ENCODE assay signal across 11 cellular contexts in the genomic region with DNA sequence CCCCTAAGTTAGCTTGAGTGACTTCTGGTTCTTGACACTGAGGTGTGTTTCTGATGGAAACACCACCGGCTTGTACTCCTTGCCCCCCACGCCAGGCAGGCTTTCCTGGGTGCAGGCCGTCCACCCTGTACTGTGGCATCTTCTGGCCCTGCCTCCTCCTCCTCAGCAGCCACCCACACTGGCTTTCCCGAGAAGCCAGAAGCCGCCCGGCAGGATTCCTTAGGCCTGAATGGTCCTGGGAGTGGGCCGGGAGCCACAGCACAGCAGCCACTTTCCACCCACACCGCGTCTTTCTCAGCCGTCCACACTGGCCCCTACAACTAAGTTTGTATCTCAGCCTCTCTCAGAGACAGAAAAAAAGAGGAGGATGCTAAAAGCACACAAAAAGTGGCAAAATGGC. TPM values are rescaled to one million over a fixed set of nuclear protein-coding genes. Genes with fewer than 3 reads are reported as not detected.
DNase-seq lines count a peak whose midpoint lies in the region; ATAC-seq and TF ChIP-seq lines count a peak whose summit lies in the region.
"Had no signal": no experiment of that assay in that cellular context is flagged by ENCODE, and none has a peak within 500 bp of the region (broad histone marks: within the 10 kb centered on the region; RNA-seq: fewer than 3 reads in every experiment).

No MANE protein-coding gene starts in this region.

- CTCF ChIA-PET in IMR-90 (lab: Yijun Ruan, JAX), result no interaction called here

- no peak overlapping the region for H3K18ac ChIP-seq in IMR-90 (ENCODE audit: low read depth, low read length)

- H4K20me1 ChIP-seq in IMR-90 (ENCODE audit: insufficient read depth, low read length), result peaks cover 6% of the 10 kb centered on the region; the same call in 1 of the 2 replicates

- peak overlapping the region; percentile 27; the same call in 1 of the 2 replicates for H4K91ac ChIP-seq in IMR-90 (ENCODE audit: insufficient read depth, low read depth, low read length)

- peak overlapping the region; percentile 33 for H2AK9ac ChIP-seq in IMR-90 (replicated peaks; ENCODE audit: low read depth, low read length, poor library complexity)

- peak overlapping the region in 1 of 2 experiments; percentile 11; a peak in 1 of 4 replicates for H4K8ac ChIP-seq in IMR-90 (ENCODE audit: low read depth in 2 of 2, low read length in 2 of 2)

- H3K9me3 Mint-ChIP-seq in dendritic cell treated with granulocyte-macrophage colony-stimulating factor and Interleukin-4, amounts not matched to agents 40 ng/mL and 50 ng/mL, for 4 days, result no peaks in the 10 kb centered on the region
- H3K9me3 Mint-ChIP-seq in stimulated activated naive CD8-positive, alpha-beta T cell treated with anti-CD3 and anti-CD28 coated beads, Interleukin-15, amount 100 ng/mL, for 72 hours, result no peaks in the 10 kb centered on the region
- H3K9me3 Mint-ChIP-seq: activated naive CD4-positive, alpha-beta T cell treated with anti-CD3 and anti-CD28 coated beads, Interleukin-2, amount 50 U/mL, for 72 hours had no signal

- peaks cover 3% of the 10 kb centered on the region; the same call in 1 of the 2 replicates for H3K9me1 ChIP-seq in IMR-90 (ENCODE audit: insufficient read depth, low read length)

- 0 out of 2 replicates have a peak overlapping the region, but pooled peaks have one; percentile 2 for H2BK20ac ChIP-seq in IMR-90 (ENCODE audit: low read depth, low read length)

- no peak overlapping the region for H2BK120ac ChIP-seq in IMR-90 (ENCODE audit: low read depth, low read length)

- no peak overlapping the region for H3K9ac ChIP-seq in IMR-90 (ENCODE audit: low read depth, low read length)

- DNase-seq in IMR-90 (peak; percentile 61), myocyte (ENCODE audit: low read depth) (peak; percentile 59), cerebellar cortex (ENCODE audit: low spot score) (no peak)
- no peak for DNase-seq in stimulated activated naive CD8-positive, alpha-beta T cell treated with anti-CD3 and anti-CD28 coated beads, Interleukin-15, amount 100 ng/mL, for 72 hours
- DNase-seq: GDM1 had no signal

- peaks cover 7% of the 10 kb centered on the region for H3K36me3 Mint-ChIP-seq in dendritic cell treated with granulocyte-macrophage colony-stimulating factor and Interleukin-4, amounts not matched to agents 40 ng/mL and 50 ng/mL, for 4 days (ENCODE audit: low read depth)
- H3K36me3 Mint-ChIP-seq: activated naive CD4-positive, alpha-beta T cell treated with anti-CD3 and anti-CD28 coated beads, Interleukin-2, amount 50 U/mL, for 72 hours had no signal

- in situ Hi-C loops in IMR-90 (cut with MboI; ENCODE audit: low sequenced_read_pairs), result no loop called here

- 100% methylated on average over 1 of the region's 10 CpGs; no CpG with 5 or more reads in 1 of the 2 experiments for WGBS in IMR-90 (ENCODE audit: extremely low coverage in 2 of 2, insufficient read length in 1 of 2), 2 experiments

- no peak overlapping the region for H3K4me2 ChIP-seq in IMR-90 (ENCODE audit: low read depth, low read length)

- H3K79me1 ChIP-seq in IMR-90 (ENCODE audit: low read depth in 1 of 2, low read length in 2 of 2), result peaks cover 0 to 13% of the 10 kb centered on the region in 2 experiments; a peak in 2 of 4 replicates

- TF ChIP-seq CTCF in IMR-90 (conservative IDR thresholded peaks at IDR 0.05; ENCODE audit: low read depth, low read length), result no peak

- no peaks in the 10 kb centered on the region for H3K9me3 ChIP-seq in IMR-90 (ENCODE audit: control insufficient read depth, insufficient read depth, low read length)

- no peak for TF ChIP-seq POLR2A in IMR-90 (IDR thresholded peaks at IDR 0.05; ENCODE audit: low read depth, low read length)

- H3K4ac ChIP-seq in IMR-90 (ENCODE audit: low read depth, low read length), result peak overlapping the region; percentile 26

- H4K5ac ChIP-seq in IMR-90 (ENCODE audit: low read depth, low read length), result no peak overlapping the region

- H3K36me3 ChIP-seq in ACC112 (ENCODE audit: insufficient read depth, low read length) (no peaks in the 10 kb centered on the region), IMR-90 (ENCODE audit: control insufficient read depth, insufficient read depth, low read length) (0 out of 2 replicates have a peak, but pooled peaks cover 2% of the 10 kb centered on the region)

- peaks cover 16% of the 10 kb centered on the region for H3K4me1 ChIP-seq in ACC112 (ENCODE audit: control insufficient read depth, insufficient read depth, low read length, unreplicated experiment)
- peaks cover 7% of the 10 kb centered on the region for H3K4me1 ChIP-seq in IMR-90 (ENCODE audit: control insufficient read depth, insufficient read depth, low read length)

- no peak overlapping the region for H3K14ac ChIP-seq in IMR-90 (replicated peaks; ENCODE audit: low read depth, low read length)

- peak; percentile 36 for ATAC-seq in IMR-90 (ENCODE audit: low read depth)
- no peak for ATAC-seq in HG03095 (IDR thresholded peaks at IDR 0.05; ENCODE audit: unreplicated experiment)
- ATAC-seq in stimulated activated naive CD8-positive, alpha-beta T cell treated with anti-CD3 and anti-CD28 coated beads, Interleukin-15, amount 100 ng/mL, for 72 hours, result no peak
- no peak for ATAC-seq in GM18502 (IDR thresholded peaks at IDR 0.05; ENCODE audit: poor library complexity, unreplicated experiment)

- H2BK15ac ChIP-seq in IMR-90 (ENCODE audit: low read depth, low read length), result no peak overlapping the region

- no peaks in the 10 kb centered on the region for H3K79me2 ChIP-seq in ACC112 (ENCODE audit: control insufficient read depth, insufficient read depth, low read length, unreplicated experiment)

- H2BK5ac ChIP-seq in IMR-90 (ENCODE audit: low read depth, low read length, poor library complexity, severe bottlenecking), result no peak overlapping the region

- no peak overlapping the region for H3K4me3 Mint-ChIP-seq in dendritic cell treated with granulocyte-macrophage colony-stimulating factor and Interleukin-4, amounts not matched to agents 40 ng/mL and 50 ng/mL, for 4 days
- H3K4me3 Mint-ChIP-seq in stimulated activated naive CD8-positive, alpha-beta T cell treated with anti-CD3 and anti-CD28 coated beads, Interleukin-15, amount 100 ng/mL, for 72 hours, result no peak overlapping the region

- no peak overlapping the region for H3K4me3 ChIP-seq in ACC112 (ENCODE audit: low read depth, low read length)
- no peak overlapping the region for H3K4me3 ChIP-seq in IMR-90 (ENCODE audit: insufficient read depth, low read depth, low read length)

- H2AFZ ChIP-seq in ACC112 (ENCODE audit: low read length, unreplicated experiment) (peak overlapping the region; percentile 1), IMR-90 (replicated peaks; ENCODE audit: low read length, poor library complexity) (peak overlapping the region; percentile 3)

- peaks cover 46% of the 10 kb centered on the region for H3K4me1 Mint-ChIP-seq in dendritic cell treated with granulocyte-macrophage colony-stimulating factor and Interleukin-4, amounts not matched to agents 40 ng/mL and 50 ng/mL, for 4 days (ENCODE audit: low read depth)
- H3K4me1 Mint-ChIP-seq in stimulated activated naive CD8-positive, alpha-beta T cell treated with anti-CD3 and anti-CD28 coated beads, Interleukin-15, amount 100 ng/mL, for 72 hours, result peaks cover 45% of the 10 kb centered on the region

- no peak overlapping the region for H3K23ac ChIP-seq in IMR-90 (ENCODE audit: low read depth, low read length)

- BruUV-seq in IMR-90 (replicated peaks; lab: Mats Ljungman, UMichigan), result no TSS peak

- POLR2A ChIA-PET in IMR-90 (lab: Charles Lee; ENCODE audit: unreplicated experiment), result no interaction called here

- dilution Hi-C loops in IMR-90 (cut with HindIII; ENCODE audit: low sequenced_read_pairs, unreplicated experiment), result no loop called here

- peaks cover 20% of the 10 kb centered on the region for H3K27me3 Mint-ChIP-seq in dendritic cell treated with granulocyte-macrophage colony-stimulating factor and Interleukin-4, amounts not matched to agents 40 ng/mL and 50 ng/mL, for 4 days
- H3K27me3 Mint-ChIP-seq in stimulated activated naive CD8-positive, alpha-beta T cell treated with anti-CD3 and anti-CD28 coated beads, Interleukin-15, amount 100 ng/mL, for 72 hours, result no peaks in the 10 kb centered on the region

- peak overlapping the region; percentile 5 for H3K27ac Mint-ChIP-seq in dendritic cell treated with granulocyte-macrophage colony-stimulating factor and Interleukin-4, amounts not matched to agents 40 ng/mL and 50 ng/mL, for 4 days
- no peak overlapping the region for H3K27ac Mint-ChIP-seq in stimulated activated naive CD8-positive, alpha-beta T cell treated with anti-CD3 and anti-CD28 coated beads, Interleukin-15, amount 100 ng/mL, for 72 hours

- TF ChIP-seq RAD21 in IMR-90 (IDR thresholded peaks at IDR 0.05; ENCODE audit: low read length), result no peak

- H3K27ac ChIP-seq in ACC112 (ENCODE audit: low read depth, low read length) (no peak overlapping the region), IMR-90 (ENCODE audit: insufficient read depth, low read length) (no peak overlapping the region)

- H2AK5ac ChIP-seq in IMR-90 (ENCODE audit: low read depth, low read length), result peak overlapping the region; percentile 2

- no peaks in the 10 kb centered on the region for H3K27me3 ChIP-seq in ACC112 (ENCODE audit: insufficient read depth, low read length)
- H3K27me3 ChIP-seq in IMR-90 (ENCODE audit: control insufficient read depth, insufficient read depth, low read length), result no peaks in the 10 kb centered on the region

- intact Hi-C loops in IMR-90 (cut with micrococcal nuclease), result loop anchor here (10.0 kb wide), 1 partner anchor 118 kb away; no protein-coding TSS in a partner anchor
- intact Hi-C loops in dendritic cell treated with granulocyte-macrophage colony-stimulating factor and Interleukin-4, amounts not matched to agents 40 ng/mL and 50 ng/mL, for 4 days (cut with micrococcal nuclease), result loop anchor here (10.0 kb wide), 1 partner anchor 578 kb away; no protein-coding TSS in a partner anchor

- H3K56ac ChIP-seq in IMR-90 (ENCODE audit: extremely low read depth, insufficient read depth, low read length), result no peak overlapping the region

TF ChIP-seq in IMR-90, 13 proteins besides CTCF, POLR2A, EP300 and RAD21 (continues in another document):
- no peak for TF ChIP-seq MAFK (IDR thresholded peaks at IDR 0.05; ENCODE audit: low read depth, low read length)

RNA-seq across cellular contexts. Expression of a gene that starts 2.1 kb away (rescaled TPM):
- 7.8 and 8.6 TPM in 2 replicates for total RNA-seq in IMR-90 (2012; rRNA removed)
- polyA plus RNA-seq in IMR-90 (2012; rRNA removed), result 14.9 and 18.0 TPM in 2 replicates
- 18.1 and 26.9 TPM in 2 replicates for polyA plus RNA-seq in IMR-90 (2012; cell fraction: cytosol; rRNA removed)
- polyA plus RNA-seq in IMR-90 (2012; cell fraction: nucleus; rRNA removed; ENCODE audit: low replicate concordance), result 22.4 and 64.4 TPM in 2 replicates
- total RNA-seq in myocyte, result not detected in 2 replicates
- 2.4 TPM for polyA plus RNA-seq in myocyte (2012)
- total RNA-seq: OCI-LY7 had no signal

RNA-seq across cellular contexts. Expression of a gene that starts 10.9 kb away (rescaled TPM):
- total RNA-seq in IMR-90 (2012; rRNA removed), result 16.9 and 17.6 TPM in 2 replicates
- 23.5 and 29.6 TPM in 2 replicates for polyA plus RNA-seq in IMR-90 (2012; rRNA removed)
- 25.1 and 42.3 TPM in 2 replicates for polyA plus RNA-seq in IMR-90 (2012; cell fraction: cytosol; rRNA removed)
- 24.9 and 57.8 TPM in 2 replicates for polyA plus RNA-seq in IMR-90 (2012; cell fraction: nucleus; rRNA removed; ENCODE audit: low replicate concordance)
- total RNA-seq in myocyte, result 51.4 and 65.1 TPM in 2 replicates
- polyA plus RNA-seq in myocyte (2012), result 39.4 TPM

RNA-seq across cellular contexts. Expression of a gene that starts 26.1 kb away (rescaled TPM):
- total RNA-seq in IMR-90 (2012; rRNA removed) (38.7 and 72.8 TPM in 2 replicates), myocyte (42.4 and 52.4 TPM in 2 replicates)
- polyA plus RNA-seq in IMR-90 (2012; rRNA removed), result 103 and 130 TPM in 2 replicates
- polyA plus RNA-seq in IMR-90 (2012; cell fraction: cytosol; rRNA removed), result 55.2 and 96.9 TPM in 2 replicates
- polyA plus RNA-seq in IMR-90 (2012; cell fraction: nucleus; rRNA removed; ENCODE audit: low replicate concordance), result 22.7 and 54.6 TPM in 2 replicates
- polyA plus RNA-seq in myocyte (2012), result 172 TPM

Comparison
In these comparisons a context has a peak if more than half of its experiments do, and no peak if none do; other contexts are left out.
1. DNase-seq: peak in IMR-90 (single experiment) and myocyte (single experiment); none in cerebellar cortex (single experiment) and stimulated activated naive CD8-positive, alpha-beta T cell treated with anti-CD3 and anti-CD28 coated beads, Interleukin-15, amount 100 ng/mL, for 72 hours (0 of 2).